In genomic region chr15:92619380-92620101, GRCh38 we compare ENCODE assay signal across 13 cellular contexts. TPM values are rescaled to one million over a fixed set of nuclear protein-coding genes. Genes with fewer than 3 reads are reported as not detected.
A peak's percentile ranks its signal among the peaks of the same experiment; 100 is the strongest.
DNase-seq lines count a peak whose midpoint lies in the region; ATAC-seq and TF ChIP-seq lines count a peak whose summit lies in the region.
"Had no signal": no experiment of that assay in that cellular context is flagged by ENCODE, and none has a peak within 500 bp of the region (broad histone marks: within the 10 kb centered on the region; RNA-seq: fewer than 3 reads in every experiment).

No MANE protein-coding gene starts in this region.

- H3K27ac ChIP-seq in right atrium auricular region: peak overlapping the region; percentile 62 to 87
- H3K27ac ChIP-seq in skeletal muscle tissue (ENCODE audit: low read depth, low read length): peak overlapping the region; percentile 75

- peaks cover 13% of the 10 kb centered on the region for H3K36me3 Mint-ChIP-seq in brain
- no peaks in the 10 kb centered on the region for H3K36me3 Mint-ChIP-seq in activated naive CD4-positive, alpha-beta T cell treated with anti-CD3 and anti-CD28 coated beads for 36 hours (ENCODE audit: low read depth)
- no peaks in the 10 kb centered on the region for H3K36me3 Mint-ChIP-seq in activated T-helper 2 cell treated with anti-CD3 and anti-CD28 coated beads, Interferon-gamma antibody, Interleukin-2, Interleukin-4, amounts not matched to agents 10 μg/mL and 5 μg/mL and 100 μg/mL, durations not matched to agents 14 hours and 24 hours and 36 hours (ENCODE audit: low read depth)
- H3K36me3 Mint-ChIP-seq: CD8-positive, alpha-beta T cell; stimulated activated effector memory CD8-positive, alpha-beta T cell treated with anti-CD3 and anti-CD28 coated beads, Interleukin-12 subunit alpha, Interleukin-12 subunit beta, amount 100 ng/mL, for 72 hours had no signal

- ATAC-seq in HG03159 (IDR thresholded peaks at IDR 0.05; ENCODE audit: unreplicated experiment): no peak
- ATAC-seq: CD8-positive, alpha-beta T cell; naive thymus-derived CD8-positive, alpha-beta T cell; stimulated activated effector memory CD8-positive, alpha-beta T cell treated with anti-CD3 and anti-CD28 coated beads, Interleukin-12 subunit alpha, Interleukin-12 subunit beta, amount 100 ng/mL, for 72 hours had no signal

- no peak for DNase-seq in GM06990 (ENCODE audit: extremely low read depth, insufficient read length)
- DNase-seq in right atrium auricular region (ENCODE audit: low spot score): no peak
- no peak for DNase-seq in activated naive CD4-positive, alpha-beta T cell treated with anti-CD3 and anti-CD28 coated beads for 36 hours
- no peak for DNase-seq in DMS53 treated with DMSO at 0.1 percent for 48 hours (lab: John Stamatoyannopoulos, UW; ENCODE audit: unreplicated experiment)
- no peak for DNase-seq in activated T-helper 2 cell treated with anti-CD3 and anti-CD28 coated beads, Interferon-gamma antibody, Interleukin-2, Interleukin-4, amounts not matched to agents 10 μg/mL and 5 μg/mL and 100 μg/mL, durations not matched to agents 14 hours and 24 hours and 36 hours (ENCODE audit: low spot score)
- DNase-seq: activated T-cell treated with anti-CD3 and anti-CD28 coated beads, Interleukin-2, amount 50 U/mL, for 24 hours; CD8-positive, alpha-beta T cell; naive thymus-derived CD8-positive, alpha-beta T cell; SHP77 had no signal

- H3K36me3 ChIP-seq in GM06990 (ENCODE audit: control insufficient read depth, insufficient read depth, low read length) (peaks cover 22% of the 10 kb centered on the region), right atrium auricular region (no peaks in the 10 kb centered on the region), skeletal muscle tissue (ENCODE audit: control insufficient read depth in 3 of 3, insufficient read depth in 3 of 3, low read length in 3 of 3) (no peaks in the 10 kb centered on the region)

- H3K9me3 Mint-ChIP-seq in brain: no peaks in the 10 kb centered on the region
- H3K9me3 Mint-ChIP-seq in activated naive CD4-positive, alpha-beta T cell treated with anti-CD3 and anti-CD28 coated beads for 36 hours: no peaks in the 10 kb centered on the region
- no peaks in the 10 kb centered on the region for H3K9me3 Mint-ChIP-seq in activated T-helper 2 cell treated with anti-CD3 and anti-CD28 coated beads, Interferon-gamma antibody, Interleukin-2, Interleukin-4, amounts not matched to agents 10 μg/mL and 5 μg/mL and 100 μg/mL, durations not matched to agents 14 hours and 24 hours and 36 hours
- H3K9me3 Mint-ChIP-seq: activated T-cell treated with anti-CD3 and anti-CD28 coated beads, Interleukin-2, amount 50 U/mL, for 24 hours; CD8-positive, alpha-beta T cell; stimulated activated effector memory CD8-positive, alpha-beta T cell treated with anti-CD3 and anti-CD28 coated beads, Interleukin-12 subunit alpha, Interleukin-12 subunit beta, amount 100 ng/mL, for 72 hours had no signal

- no peaks in the 10 kb centered on the region for H3K9me3 ChIP-seq in right atrium auricular region
- no peaks in the 10 kb centered on the region for H3K9me3 ChIP-seq in skeletal muscle tissue (ENCODE audit: control insufficient read depth in 3 of 3, low read length in 3 of 3)

- CTCF ChIA-PET in activated naive CD4-positive, alpha-beta T cell treated with anti-CD3 and anti-CD28 coated beads for 36 hours (lab: Charles Lee): no interaction called here

- H3K4me1 Mint-ChIP-seq in brain: peaks cover 55% of the 10 kb centered on the region
- peaks cover 4% of the 10 kb centered on the region for H3K4me1 Mint-ChIP-seq in activated naive CD4-positive, alpha-beta T cell treated with anti-CD3 and anti-CD28 coated beads for 36 hours (ENCODE audit: low read depth)
- peaks cover 5% of the 10 kb centered on the region for H3K4me1 Mint-ChIP-seq in activated T-helper 2 cell treated with anti-CD3 and anti-CD28 coated beads, Interferon-gamma antibody, Interleukin-2, Interleukin-4, amounts not matched to agents 10 μg/mL and 5 μg/mL and 100 μg/mL, durations not matched to agents 14 hours and 24 hours and 36 hours (ENCODE audit: low read depth)
- H3K4me1 Mint-ChIP-seq: naive thymus-derived CD8-positive, alpha-beta T cell; stimulated activated effector memory CD8-positive, alpha-beta T cell treated with anti-CD3 and anti-CD28 coated beads, Interleukin-12 subunit alpha, Interleukin-12 subunit beta, amount 100 ng/mL, for 72 hours had no signal

- H3K4me3 ChIP-seq in GM06990 (replicated peaks; ENCODE audit: low read depth, low read length) (peak overlapping the region; percentile 48), right atrium auricular region (no peak overlapping the region), skeletal muscle tissue (ENCODE audit: low read length in 3 of 3) (peak overlapping the region; percentile 12 to 30 (median 29))

- TF ChIP-seq CTCF in GM06990 (IDR thresholded peaks at IDR 0.05; ENCODE audit: insufficient read depth, low read length, poor library complexity, severe bottlenecking) (no peak), brain (conservative IDR thresholded peaks at IDR 0.05) (no peak), right atrium auricular region (IDR thresholded peaks at IDR 0.05) (no peak)

- H3K27me3 ChIP-seq in GM06990 (replicated peaks; ENCODE audit: control insufficient read depth, insufficient read depth, low read length): no peaks in the 10 kb centered on the region
- no peaks in the 10 kb centered on the region for H3K27me3 ChIP-seq in right atrium auricular region
- no peaks in the 10 kb centered on the region for H3K27me3 ChIP-seq in skeletal muscle tissue (ENCODE audit: control insufficient read depth in 3 of 3, insufficient read depth in 3 of 3, low read length in 3 of 3)

- peak overlapping the region; percentile 40 to 62 (median 43) for H3K9ac ChIP-seq in skeletal muscle tissue (ENCODE audit: low read depth in 1 of 3, low read length in 3 of 3)

- H3K4me3 Mint-ChIP-seq in brain: peak overlapping the region in 1 of 5 experiments; percentile 49
- no peak overlapping the region for H3K4me3 Mint-ChIP-seq in activated naive CD4-positive, alpha-beta T cell treated with anti-CD3 and anti-CD28 coated beads for 36 hours
- no peak overlapping the region for H3K4me3 Mint-ChIP-seq in activated T-helper 2 cell treated with anti-CD3 and anti-CD28 coated beads, Interferon-gamma antibody, Interleukin-2, Interleukin-4, amounts not matched to agents 10 μg/mL and 5 μg/mL and 100 μg/mL, durations not matched to agents 14 hours and 24 hours and 36 hours (ENCODE audit: low read depth)
- H3K4me3 Mint-ChIP-seq: activated T-cell treated with anti-CD3 and anti-CD28 coated beads, Interleukin-2, amount 50 U/mL, for 24 hours; CD8-positive, alpha-beta T cell; naive thymus-derived CD8-positive, alpha-beta T cell; stimulated activated effector memory CD8-positive, alpha-beta T cell treated with anti-CD3 and anti-CD28 coated beads, Interleukin-12 subunit alpha, Interleukin-12 subunit beta, amount 100 ng/mL, for 72 hours had no signal

- H3K4me1 ChIP-seq in right atrium auricular region (peaks cover 2 to 54% of the 10 kb centered on the region in 2 donors), skeletal muscle tissue (ENCODE audit: control insufficient read depth in 3 of 3, insufficient read depth in 3 of 3, low read length in 3 of 3) (peaks cover 41 to 69% (median 55%) of the 10 kb centered on the region in 3 donors)

- intact Hi-C loops in activated naive CD4-positive, alpha-beta T cell treated with anti-CD3 and anti-CD28 coated beads for 36 hours (cut with micrococcal nuclease): loop anchor here (10.0 kb wide), 4 partner anchors 95 to 1685 kb away; no protein-coding TSS in a partner anchor
- intact Hi-C loops in activated T-helper 2 cell treated with anti-CD3 and anti-CD28 coated beads, Interferon-gamma antibody, Interleukin-2, Interleukin-4, amounts not matched to agents 10 μg/mL and 5 μg/mL and 100 μg/mL, durations not matched to agents 14 hours and 24 hours and 36 hours (cut with micrococcal nuclease): loop anchor here (10.0 kb wide), 1 partner anchor 95 kb away; no protein-coding TSS in a partner anchor

- peak overlapping the region; percentile 26 to 96 (median 78) for H3K27ac Mint-ChIP-seq in brain
- H3K27ac Mint-ChIP-seq in activated naive CD4-positive, alpha-beta T cell treated with anti-CD3 and anti-CD28 coated beads for 36 hours: no peak overlapping the region
- H3K27ac Mint-ChIP-seq in activated T-helper 2 cell treated with anti-CD3 and anti-CD28 coated beads, Interferon-gamma antibody, Interleukin-2, Interleukin-4, amounts not matched to agents 10 μg/mL and 5 μg/mL and 100 μg/mL, durations not matched to agents 14 hours and 24 hours and 36 hours: no peak overlapping the region
- H3K27ac Mint-ChIP-seq: activated T-cell treated with anti-CD3 and anti-CD28 coated beads, Interleukin-2, amount 50 U/mL, for 24 hours; CD8-positive, alpha-beta T cell; naive thymus-derived CD8-positive, alpha-beta T cell; stimulated activated effector memory CD8-positive, alpha-beta T cell treated with anti-CD3 and anti-CD28 coated beads, Interleukin-12 subunit alpha, Interleukin-12 subunit beta, amount 100 ng/mL, for 72 hours had no signal

- peaks cover 6% of the 10 kb centered on the region for H3K27me3 Mint-ChIP-seq in brain
- no peaks in the 10 kb centered on the region for H3K27me3 Mint-ChIP-seq in activated naive CD4-positive, alpha-beta T cell treated with anti-CD3 and anti-CD28 coated beads for 36 hours (ENCODE audit: low read depth)
- peaks cover 3% of the 10 kb centered on the region for H3K27me3 Mint-ChIP-seq in activated T-helper 2 cell treated with anti-CD3 and anti-CD28 coated beads, Interferon-gamma antibody, Interleukin-2, Interleukin-4, amounts not matched to agents 10 μg/mL and 5 μg/mL and 100 μg/mL, durations not matched to agents 14 hours and 24 hours and 36 hours (ENCODE audit: low read depth)
- H3K27me3 Mint-ChIP-seq: activated T-cell treated with anti-CD3 and anti-CD28 coated beads, Interleukin-2, amount 50 U/mL, for 24 hours; naive thymus-derived CD8-positive, alpha-beta T cell had no signal

RNA-seq across cellular contexts. Expression of gene FAM174B, which starts 36.0 kb away (rescaled TPM):
- 17.9 TPM for polyA plus RNA-seq in brain (ENCODE audit: insufficient read depth, low read depth, low replicate concordance)
- total RNA-seq in right atrium auricular region (1 to 10 TPM; 6.2 to 7.1 TPM), skeletal muscle tissue (8.4 TPM)
- 1 to 10 TPM; 5.5 to 5.6 TPM for total RNA-seq in activated naive CD4-positive, alpha-beta T cell treated with anti-CD3 and anti-CD28 coated beads for 36 hours
- 3.0 and 3.7 TPM in 2 replicates for total RNA-seq in activated T-helper 2 cell treated with anti-CD3 and anti-CD28 coated beads, Interferon-gamma antibody, Interleukin-2, Interleukin-4, amounts not matched to agents 10 μg/mL and 5 μg/mL and 100 μg/mL, durations not matched to agents 14 hours and 24 hours and 36 hours

Comparison
In these comparisons a context has a peak if more than half of its experiments do, and no peak if none do; other contexts are left out.
1. H3K4me3 ChIP-seq: peak in GM06990 (single experiment) and skeletal muscle tissue (3 of 3); none in right atrium auricular region (0 of 2).
2. H3K27ac Mint-ChIP-seq: peak in brain (5 of 5); none in activated naive CD4-positive, alpha-beta T cell treated with anti-CD3 and anti-CD28 coated beads for 36 hours (single experiment) and activated T-helper 2 cell treated with anti-CD3 and anti-CD28 coated beads, Interferon-gamma antibody, Interleukin-2, Interleukin-4, amounts not matched to agents 10 μg/mL and 5 μg/mL and 100 μg/mL, durations not matched to agents 14 hours and 24 hours and 36 hours (single experiment).